28 cellular contexts compared by ENCODE assay signal in genomic region chr7:41415051-41415450, GRCh38.
"Had no signal": no experiment of that assay in that cellular context is flagged by ENCODE, and none has a peak within 500 bp of the region (broad histone marks: within the 10 kb centered on the region; RNA-seq: fewer than 3 reads in every experiment).

No MANE protein-coding gene starts in this region.

- H3K4me3 ChIP-seq: neural progenitor cell, ovary, psoas muscle, skin epidermis, stomach, thoracic aorta, thyroid gland, tibial nerve, upper lobe of left lung, vagina had no signal

- H3K9me3 ChIP-seq: ovary, psoas muscle, thoracic aorta, thyroid gland, upper lobe of left lung, vagina had no signal

- FAIRE-seq: urothelium cell line had no signal

- H3K27me3 ChIP-seq: neural progenitor cell, ovary, stomach, thyroid gland, tibial nerve, upper lobe of left lung, vagina had no signal

- H3K4me1 Mint-ChIP-seq: natural killer cell; neural progenitor cell; stimulated activated effector memory CD8-positive, alpha-beta T cell treated with anti-CD3 and anti-CD28 coated beads, Interleukin-12 subunit alpha, Interleukin-12 subunit beta, amount 100 ng/mL, for 72 hours; stimulated activated naive B cell treated with anti-CD40 and anti-IgM and Interleukin-4, amounts not matched to agents 10 μg/mL and 1 μg/mL and 100 μg/mL, for 72 hours had no signal

- H3K36me3 Mint-ChIP-seq: natural killer cell; neural progenitor cell; stimulated activated effector memory CD8-positive, alpha-beta T cell treated with anti-CD3 and anti-CD28 coated beads, Interleukin-12 subunit alpha, Interleukin-12 subunit beta, amount 100 ng/mL, for 72 hours; stimulated activated naive B cell treated with anti-CD40 and anti-IgM and Interleukin-4, amounts not matched to agents 10 μg/mL and 1 μg/mL and 100 μg/mL, for 72 hours had no signal

- H3K27ac Mint-ChIP-seq: natural killer cell; neural progenitor cell; progenitor cell of endocrine pancreas; stimulated activated effector memory CD8-positive, alpha-beta T cell treated with anti-CD3 and anti-CD28 coated beads, Interleukin-12 subunit alpha, Interleukin-12 subunit beta, amount 100 ng/mL, for 72 hours; stimulated activated naive B cell treated with anti-CD40 and anti-IgM and Interleukin-4, amounts not matched to agents 10 μg/mL and 1 μg/mL and 100 μg/mL, for 72 hours; stimulated activated naive CD8-positive, alpha-beta T cell treated with anti-CD3 and anti-CD28 coated beads, Interleukin-15, Interleukin-2, amounts not matched to agents 100 ng/mL and 50 ng/mL, for 24 hours had no signal

- H3K27ac ChIP-seq: neural progenitor cell, ovary, parathyroid adenoma, psoas muscle, stomach, thoracic aorta, thyroid gland, tibial nerve, upper lobe of left lung, vagina had no signal

- H3K27me3 Mint-ChIP-seq: progenitor cell of endocrine pancreas; stimulated activated naive CD8-positive, alpha-beta T cell treated with anti-CD3 and anti-CD28 coated beads, Interleukin-15, Interleukin-2, amounts not matched to agents 100 ng/mL and 50 ng/mL, for 24 hours had no signal

- H3K4me3 Mint-ChIP-seq: natural killer cell; nephron; neural progenitor cell; stimulated activated effector memory CD8-positive, alpha-beta T cell treated with anti-CD3 and anti-CD28 coated beads, Interleukin-12 subunit alpha, Interleukin-12 subunit beta, amount 100 ng/mL, for 72 hours; stimulated activated naive B cell treated with anti-CD40 and anti-IgM and Interleukin-4, amounts not matched to agents 10 μg/mL and 1 μg/mL and 100 μg/mL, for 72 hours; stimulated activated naive CD8-positive, alpha-beta T cell treated with anti-CD3 and anti-CD28 coated beads, Interleukin-15, Interleukin-2, amounts not matched to agents 100 ng/mL and 50 ng/mL, for 24 hours had no signal

- ATAC-seq: natural killer cell; psoas muscle; right cardiac atrium; sciatic nerve; stimulated activated effector memory CD8-positive, alpha-beta T cell treated with anti-CD3 and anti-CD28 coated beads, Interleukin-12 subunit alpha, Interleukin-12 subunit beta, amount 100 ng/mL, for 72 hours; stimulated activated naive B cell treated with anti-CD40 and anti-IgM and Interleukin-4, amounts not matched to agents 10 μg/mL and 1 μg/mL and 100 μg/mL, for 72 hours had no signal

- H3K9ac ChIP-seq: neural progenitor cell, parathyroid adenoma had no signal

- H3K9me3 Mint-ChIP-seq: neural progenitor cell had no signal

- DNase-seq: natural killer cell; occipital lobe; ovary; posterior cingulate gyrus; psoas muscle; right cardiac atrium; stimulated activated CD4-positive, alpha-beta T cell treated with anti-CD3 and anti-CD28 coated beads, Interleukin-15, amount 100 ng/mL, for 24 hours; stimulated activated CD4-positive, alpha-beta T cell treated with anti-CD3 and anti-CD28 coated beads, Interleukin-2, amount 100 ng/mL, for 24 hours; stimulated activated CD4-positive, alpha-beta T cell treated with anti-CD3 and anti-CD28 coated beads, Interleukin-2, amount 100 ng/mL, for 48 hours; stimulated activated CD4-positive, alpha-beta T cell treated with anti-CD3 and anti-CD28 coated beads, Interleukin-4, amount 100 ng/mL, for 24 hours; stimulated activated naive B cell treated with anti-CD40 and anti-IgM and Interleukin-4, amounts not matched to agents 10 μg/mL and 1 μg/mL and 100 μg/mL, for 72 hours; stimulated activated naive CD4-positive, alpha-beta T cell treated with Interleukin-2 at 50 U/mL for 16 hours; stomach; thyroid gland; trophoblast cell; upper lobe of left lung had no signal

- H3K4me2 ChIP-seq: neural progenitor cell had no signal

- H3K79me2 ChIP-seq: parathyroid adenoma had no signal

- H3K4me1 ChIP-seq: neural progenitor cell, parathyroid adenoma, psoas muscle, stomach, thyroid gland, tibial nerve, upper lobe of left lung, vagina had no signal

- H2AFZ ChIP-seq: parathyroid adenoma had no signal

- H3K36me3 ChIP-seq: neural progenitor cell, ovary, stomach, thoracic aorta, thyroid gland, tibial nerve, upper lobe of left lung, vagina had no signal
